In the genomic region with DNA sequence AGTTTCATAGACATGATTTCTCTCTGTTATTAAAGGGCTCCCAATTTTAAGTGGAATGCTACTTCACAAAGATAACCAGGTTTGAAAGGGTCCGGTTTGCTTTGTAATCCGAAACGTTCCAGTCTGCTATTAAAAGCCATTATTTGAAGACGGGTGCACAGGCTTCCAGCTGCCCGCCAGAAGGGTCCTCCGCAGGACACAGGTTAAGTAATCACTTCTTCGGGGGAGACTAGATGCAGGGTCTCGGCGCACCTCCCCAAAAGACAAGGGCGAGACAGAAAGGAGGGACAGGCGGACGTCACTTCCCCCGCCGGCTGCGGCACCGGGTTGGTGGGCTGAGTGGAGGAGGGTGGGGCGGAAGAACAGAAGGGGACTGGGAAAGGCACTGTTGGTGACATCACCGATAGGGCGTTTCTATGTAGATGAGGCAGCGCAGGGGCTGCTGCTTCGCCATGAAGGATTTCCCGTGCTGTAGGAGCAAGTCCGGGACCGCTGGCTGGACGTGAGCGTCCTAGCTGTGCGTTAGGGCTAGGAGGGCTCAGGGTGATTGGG, we compare ENCODE assay signal across 1 cellular context.
TF ChIP-seq lines count a peak whose summit lies in the region.

No MANE protein-coding gene starts in this region.

TF ChIP-seq in HEK293, 187 proteins besides CTCF, POLR2A, EP300 and RAD21 (continued from another document):
- TF ChIP-seq, protein P1, sequence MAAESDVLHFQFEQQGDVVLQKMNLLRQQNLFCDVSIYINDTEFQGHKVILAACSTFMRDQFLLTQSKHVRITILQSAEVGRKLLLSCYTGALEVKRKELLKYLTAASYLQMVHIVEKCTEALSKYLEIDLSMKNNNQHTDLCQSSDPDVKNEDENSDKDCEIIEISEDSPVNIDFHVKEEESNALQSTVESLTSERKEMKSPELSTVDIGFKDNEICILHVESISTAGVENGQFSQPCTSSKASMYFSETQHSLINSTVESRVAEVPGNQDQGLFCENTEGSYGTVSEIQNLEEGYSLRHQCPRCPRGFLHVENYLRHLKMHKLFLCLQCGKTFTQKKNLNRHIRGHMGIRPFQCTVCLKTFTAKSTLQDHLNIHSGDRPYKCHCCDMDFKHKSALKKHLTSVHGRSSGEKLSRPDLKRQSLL (tag by site-specific recombination; IDR thresholded peaks at IDR 0.05), result no peak
- peak; percentile 77; the same call in 1 of the 2 replicates for TF ChIP-seq SP7 (tag by site-specific recombination; IDR thresholded peaks at IDR 0.05)
- no peak for TF ChIP-seq ZNF114 (tag by site-specific recombination; IDR thresholded peaks at IDR 0.05)
- TF ChIP-seq ZNF138 (tag by site-specific recombination; IDR thresholded peaks at IDR 0.05; ENCODE audit: borderline replicate concordance), result no peak
- TF ChIP-seq ZNF792 (tag by site-specific recombination; IDR thresholded peaks at IDR 0.05), result no peak
- no peak for TF ChIP-seq RBAK (tag by site-specific recombination; IDR thresholded peaks at IDR 0.05)
- TF ChIP-seq ZNF214 (tag by site-specific recombination; IDR thresholded peaks at IDR 0.05; ENCODE audit: borderline replicate concordance), result no peak
- TF ChIP-seq ZNF768 (tag by site-specific recombination; IDR thresholded peaks at IDR 0.05), result no peak
- TF ChIP-seq ZNF19 (tag by site-specific recombination; IDR thresholded peaks at IDR 0.05; ENCODE audit: low read depth), result no peak
- TF ChIP-seq ZNF76 (tag by site-specific recombination; IDR thresholded peaks at IDR 0.05; ENCODE audit: borderline replicate concordance, low read depth), result peak; percentile 95
- no peak for TF ChIP-seq ZNF514 (tag by site-specific recombination; IDR thresholded peaks at IDR 0.05)
- TF ChIP-seq ZNF791 (tag by site-specific recombination; IDR thresholded peaks at IDR 0.05), result no peak
- TF ChIP-seq ZIC2 (tag by site-specific recombination; IDR thresholded peaks at IDR 0.05), result peak; percentile 77
TF ChIP-seq in HEK293: peak in this region for 50.
